9 cellular contexts compared by ENCODE assay signal in genomic region chr12:6928703-6929407, GRCh38. TPM values are rescaled to one million over a fixed set of nuclear protein-coding genes. Genes with fewer than 3 reads are reported as not detected.
DNase-seq lines count a peak whose midpoint lies in the region; ATAC-seq and TF ChIP-seq lines count a peak whose summit lies in the region.
"Had no signal": no experiment of that assay in that cellular context is flagged by ENCODE, and none has a peak within 500 bp of the region (broad histone marks: within the 10 kb centered on the region; RNA-seq: fewer than 3 reads in every experiment).

No MANE protein-coding gene starts in this region.

- peak overlapping the region; percentile 86 to 95 (median 89) for H3K27ac ChIP-seq in BLaER1 treated with 17β-estradiol and CSF1 and Interleukin-3, amounts not matched to agents 10 nM and 100 nM
- peak overlapping the region; percentile 68 to 98 (median 94) for H3K27ac ChIP-seq in dorsolateral prefrontal cortex

- no peaks in the 10 kb centered on the region for H3K9me3 ChIP-seq in BLaER1 treated with 17β-estradiol and CSF1 and Interleukin-3, amounts not matched to agents 10 nM and 100 nM (replicated peaks in 1 of 11)
- H3K9me3 ChIP-seq in MG63, result no peaks in the 10 kb centered on the region

- H3K4me1 ChIP-seq in BLaER1 treated with 17β-estradiol and CSF1 and Interleukin-3, amounts not matched to agents 10 nM and 100 nM, result peaks cover 69 to 87% (median 82%) of the 10 kb centered on the region in 10 experiments

- H4K20me1 ChIP-seq in BLaER1 treated with 17β-estradiol and CSF1 and Interleukin-3, amounts not matched to agents 10 nM and 100 nM, result peaks cover 5 to 46% (median 31%) of the 10 kb centered on the region in 11 experiments; a peak in 18 of 22 replicates

- no peak for TF ChIP-seq CTCF in dorsolateral prefrontal cortex (IDR thresholded peaks at IDR 0.05 in 54 of 56, conservative IDR thresholded peaks at IDR 0.05 in 2 of 56; ENCODE audit: low read depth in 1 of 56, partially characterized antibody in 56 of 56)

- no peak for ATAC-seq in naive thymus-derived CD8-positive, alpha-beta T cell
- no peak for ATAC-seq in GM19351 (IDR thresholded peaks at IDR 0.05; ENCODE audit: unreplicated experiment)

- peak overlapping the region; percentile 88 to 94 (median 92) for H3K27ac Mint-ChIP-seq in naive thymus-derived CD8-positive, alpha-beta T cell

- H3K9ac ChIP-seq in BLaER1 treated with 17β-estradiol and CSF1 and Interleukin-3, amounts not matched to agents 10 nM and 100 nM, result peak overlapping the region; percentile 88 to 93 (median 91)

- H3K9me3 Mint-ChIP-seq in naive thymus-derived CD8-positive, alpha-beta T cell, result no peaks in the 10 kb centered on the region

- H3K4me3 ChIP-seq in BLaER1 treated with 17β-estradiol and CSF1 and Interleukin-3, amounts not matched to agents 10 nM and 100 nM, result peak overlapping the region; percentile 69 to 82 (median 78)
- peak overlapping the region; percentile 84 for H3K4me3 ChIP-seq in MG63
- peak overlapping the region; percentile 58 to 89 (median 78) for H3K4me3 ChIP-seq in dorsolateral prefrontal cortex

- peaks cover 6 to 22% (median 9%) of the 10 kb centered on the region in 11 experiments for H3K36me3 ChIP-seq in BLaER1 treated with 17β-estradiol and CSF1 and Interleukin-3, amounts not matched to agents 10 nM and 100 nM
- peaks cover 47% of the 10 kb centered on the region for H3K36me3 ChIP-seq in MG63

- H3K4me3 Mint-ChIP-seq in naive thymus-derived CD8-positive, alpha-beta T cell, result peak overlapping the region; percentile 74 to 91 (median 86)

- no peaks in the 10 kb centered on the region for H3K27me3 ChIP-seq in BLaER1 treated with 17β-estradiol and CSF1 and Interleukin-3, amounts not matched to agents 10 nM and 100 nM
- H3K27me3 ChIP-seq in MG63 (no peaks in the 10 kb centered on the region), dorsolateral prefrontal cortex (no peaks in the 10 kb centered on the region)

- peak overlapping the region; percentile 85 to 98 (median 94) for H3K4me2 ChIP-seq in BLaER1 treated with 17β-estradiol and CSF1 and Interleukin-3, amounts not matched to agents 10 nM and 100 nM

- intact Hi-C loops in dorsolateral prefrontal cortex (cut with DNase I), result loop anchor here in 1 of 2 donors (5.0 kb wide), 1 partner anchor 57 kb away; the partner anchor contains the start of gene SPSB2

- DNase-seq in MG63 (no peak), dorsolateral prefrontal cortex (no peak), NCI-H774 (lab: John Stamatoyannopoulos, UW) (no peak), SIG-M5 (lab: John Stamatoyannopoulos, UW) (no peak)
- DNase-seq in naive thymus-derived CD8-positive, alpha-beta T cell, result no peak
- no peak for DNase-seq in effector CD8-positive, alpha-beta T cell (lab: John Stamatoyannopoulos, UW)

- H3K27me3 Mint-ChIP-seq in naive thymus-derived CD8-positive, alpha-beta T cell, result no peaks in the 10 kb centered on the region

- POLR2A ChIA-PET in naive thymus-derived CD8-positive, alpha-beta T cell (lab: Charles Lee), result interaction anchor here (0.7 to 7.8 kb wide), 9 partner anchors 7 to 89 kb away, joined by 3 to 82 read pairs (median 4); partner anchors contain the start of genes C12orf57, LPCAT3, PTPN6 and RNU7-1

- peaks cover 0 to 7% (median 0%) of the 10 kb centered on the region in 3 donors for H3K36me3 Mint-ChIP-seq in naive thymus-derived CD8-positive, alpha-beta T cell

- peaks cover 41 to 60% (median 57%) of the 10 kb centered on the region in 4 donors for H3K4me1 Mint-ChIP-seq in naive thymus-derived CD8-positive, alpha-beta T cell

RNA-seq across cellular contexts. Expression of gene ATN1, which starts 1.1 kb away (rescaled TPM):
- 2.8 and 5.0 TPM in 2 replicates for total RNA-seq in MG63 (2014; rRNA removed; shearing (Covaris generic); ENCODE audit: low replicate concordance)
- total RNA-seq in dorsolateral prefrontal cortex, result 100 to 1,000 TPM; 147 to 334 (median 199) TPM
- 10 to 100 TPM; 25.7 to 30.3 TPM for total RNA-seq in naive thymus-derived CD8-positive, alpha-beta T cell
- polyA plus RNA-seq in naive thymus-derived CD8-positive, alpha-beta T cell, result 1 to 10 TPM in 2 of 3 donors, under 1 TPM in 1; 0.35 to 1.4 (median 1.1) TPM

RNA-seq across cellular contexts. Expression of gene ENO2, which starts 14.5 kb away (rescaled TPM):
- 5.6 and 11.9 TPM in 2 replicates for total RNA-seq in MG63 (2014; rRNA removed; shearing (Covaris generic); ENCODE audit: low replicate concordance)
- 1,000 to 10,000 TPM in 14 of 120 experiments, 100 to 1,000 TPM in 106; 270 to 1,166 (median 848) TPM for total RNA-seq in dorsolateral prefrontal cortex
- total RNA-seq in naive thymus-derived CD8-positive, alpha-beta T cell, result 100 to 1,000 TPM; 141 to 144 TPM
- 10 to 100 TPM; 19.4 to 29.2 (median 19.7) TPM for polyA plus RNA-seq in naive thymus-derived CD8-positive, alpha-beta T cell

RNA-seq across cellular contexts. Expression of gene RNU7-1, which starts 14.8 kb away (rescaled TPM):
- total RNA-seq in MG63 (2014; rRNA removed; shearing (Covaris generic); ENCODE audit: low replicate concordance), result not detected in 2 replicates
- total RNA-seq in dorsolateral prefrontal cortex, result not detected
- total RNA-seq in naive thymus-derived CD8-positive, alpha-beta T cell, result not detected
- polyA plus RNA-seq in naive thymus-derived CD8-positive, alpha-beta T cell, result not detected
- total RNA-seq: glomerular endothelial cell had no signal

RNA-seq across cellular contexts. Expression of gene C12orf57, which starts 15.0 kb away (rescaled TPM):
- 136 and 311 TPM in 2 replicates for total RNA-seq in MG63 (2014; rRNA removed; shearing (Covaris generic); ENCODE audit: low replicate concordance)
- 100 to 1,000 TPM; 102 to 287 (median 162) TPM for total RNA-seq in dorsolateral prefrontal cortex
- total RNA-seq in naive thymus-derived CD8-positive, alpha-beta T cell, result 100 to 1,000 TPM; 518 to 519 TPM
- 100 to 1,000 TPM; 329 to 399 (median 366) TPM for polyA plus RNA-seq in naive thymus-derived CD8-positive, alpha-beta T cell

RNA-seq across cellular contexts. Expression of gene PTPN6, which starts 22.3 kb away (rescaled TPM):
- total RNA-seq in MG63 (2014; rRNA removed; shearing (Covaris generic); ENCODE audit: low replicate concordance), result not detected in 2 replicates
- 10 to 100 TPM in 52 of 120 experiments, 1 to 10 TPM in 68; 2.6 to 25.6 (median 9.2) TPM for total RNA-seq in dorsolateral prefrontal cortex
- 100 to 1,000 TPM; 235 to 247 TPM for total RNA-seq in naive thymus-derived CD8-positive, alpha-beta T cell
- 100 to 1,000 TPM; 182 to 425 (median 260) TPM for polyA plus RNA-seq in naive thymus-derived CD8-positive, alpha-beta T cell

Comparison
In these comparisons a context has a peak if more than half of its experiments do, and no peak if none do; other contexts are left out.
1. RNA of gene ATN1, which starts 1.1 kb away (total RNA-seq): 147 to 334 TPM in dorsolateral prefrontal cortex; 25.7 to 30.3 TPM in naive thymus-derived CD8-positive, alpha-beta T cell and 2.8 to 5.0 TPM in MG63; every median in the first group is over 4 times any median in the second.
2. RNA of gene ENO2, which starts 14.5 kb away (total RNA-seq): 270 to 1,166 TPM in dorsolateral prefrontal cortex and 141 to 144 TPM in naive thymus-derived CD8-positive, alpha-beta T cell; 5.6 to 11.9 TPM in MG63; every median in the first group is over 10 times any median in the second.
3. Peak in every context shown above with its lines, with median percentiles within 50 percentile points of each other: H3K4me3 ChIP-seq.